ENCODE assay signal across 9 cellular contexts in genomic region chr1:32989160-32989894, GRCh38. TPM values are rescaled to one million over a fixed set of nuclear protein-coding genes. Genes with fewer than 3 reads are reported as not detected.
DNase-seq lines count a peak whose midpoint lies in the region; FAIRE-seq and TF ChIP-seq lines count a peak whose summit lies in the region.
"Had no signal": no experiment of that assay in that cellular context is flagged by ENCODE, and none has a peak within 500 bp of the region (broad histone marks: within the 10 kb centered on the region; RNA-seq: fewer than 3 reads in every experiment).

No MANE protein-coding gene starts in this region.

- TF ChIP-seq CTCF in colonic mucosa (IDR thresholded peaks at IDR 0.05) (no peak), type B pancreatic cell (conservative IDR thresholded peaks at IDR 0.05) (no peak), GM13977 (IDR thresholded peaks at IDR 0.05; ENCODE audit: extremely low read depth, insufficient read depth, missing control alignments) (no peak)

- H3K27ac ChIP-seq in SJSA1 (peak overlapping the region; percentile 31), colonic mucosa (peak overlapping the region; percentile 23)
- H3K27ac ChIP-seq: SK-N-MC had no signal

- H3K4me1 Mint-ChIP-seq in type B pancreatic cell (ENCODE audit: unreplicated experiment) = peaks cover 21% of the 10 kb centered on the region

- peak; percentile 86 for FAIRE-seq in H54 (lab: Jason Lieb, UNC)

- H3K4me3 ChIP-seq in SJSA1 = no peak overlapping the region
- H3K4me3 ChIP-seq in colonic mucosa = no peak overlapping the region
- H3K4me3 ChIP-seq: SK-N-MC had no signal

- no peaks in the 10 kb centered on the region for H3K9me3 Mint-ChIP-seq in type B pancreatic cell

- H3K4me1 ChIP-seq in SJSA1 (replicated peaks) (peaks cover 48% of the 10 kb centered on the region), colonic mucosa (peaks cover 5% of the 10 kb centered on the region)

- no peaks in the 10 kb centered on the region for H3K36me3 Mint-ChIP-seq in type B pancreatic cell

- no peaks in the 10 kb centered on the region for H3K27me3 ChIP-seq in SJSA1 (replicated peaks)
- H3K27me3 ChIP-seq in colonic mucosa = no peaks in the 10 kb centered on the region

- H3K27me3 Mint-ChIP-seq in type B pancreatic cell = no peaks in the 10 kb centered on the region

- TF ChIP-seq POLR2A in H54 (IDR thresholded peaks at IDR 0.05; ENCODE audit: low read depth, low read length) = no peak

- H3K9ac ChIP-seq in colonic mucosa (ENCODE audit: low read depth in 2 of 2, low read length in 2 of 2) = peak overlapping the region in 1 of 2 donors; percentile 8

- intact Hi-C loops in colonic mucosa (cut with DNase I) = no loop called here

- H3K9me3 ChIP-seq in SJSA1 (replicated peaks) = no peaks in the 10 kb centered on the region
- H3K9me3 ChIP-seq in colonic mucosa = no peaks in the 10 kb centered on the region

- no peak overlapping the region for H3K4me3 Mint-ChIP-seq in type B pancreatic cell

- in situ Hi-C loops in GM13977 (cut with MboI; ENCODE audit: low pct_unique_long_range_greater_than_20kb, low sequenced_read_pairs, unreplicated experiment) = no loop called here

- H3K36me3 ChIP-seq in SJSA1 = no peaks in the 10 kb centered on the region
- no peaks in the 10 kb centered on the region for H3K36me3 ChIP-seq in colonic mucosa

- peak overlapping the region; percentile 50 for H3K27ac Mint-ChIP-seq in type B pancreatic cell

- DNase-seq in H54 (ENCODE audit: insufficient read length, low spot score) (no peak), SJSA1 (ENCODE audit: low read depth in 1 of 2, low spot score in 2 of 2) (peak; percentile 74 to 76), colonic mucosa (peak; percentile 56), midbrain (lab: John Stamatoyannopoulos, UW) (peak; percentile 53), type B pancreatic cell (ENCODE audit: extremely low spot score, unreplicated experiment) (no peak), GM13977 (ENCODE audit: low spot score) (no peak), NCI-H2107 treated with DMSO at 0.1 percent for 48 hours (lab: John Stamatoyannopoulos, UW; ENCODE audit: unreplicated experiment) (no peak), NCI-H82 treated with DMSO at 0.1 percent for 48 hours (lab: John Stamatoyannopoulos, UW; ENCODE audit: unreplicated experiment) (no peak)

RNA-seq across cellular contexts. Expression of gene RNF19B, which starts 24.7 kb away (rescaled TPM):
- 8.6 and 9.8 TPM in 2 replicates for total RNA-seq in SJSA1 (2014; rRNA removed; shearing (Covaris generic))
- 100 to 1,000 TPM in 1 of 2 donors, 10 to 100 TPM in 1; 44.4 to 106 TPM for total RNA-seq in colonic mucosa
- 20.1 and 33.8 TPM in 2 replicates for total RNA-seq in type B pancreatic cell (ENCODE audit: low replicate concordance)

RNA-seq across cellular contexts. Expression of gene AK2, which starts 47.4 kb away (rescaled TPM):
- 230 and 391 TPM in 2 replicates for total RNA-seq in SJSA1 (2014; rRNA removed; shearing (Covaris generic))
- 100 to 1,000 TPM; 206 to 243 TPM for total RNA-seq in colonic mucosa
- total RNA-seq in type B pancreatic cell (ENCODE audit: low replicate concordance) = 138 and 140 TPM in 2 replicates

Comparison
In these comparisons a context has a peak if more than half of its experiments do, and no peak if none do; other contexts are left out.
1. DNase-seq: peak in SJSA1 (2 of 2), colonic mucosa (single experiment) and midbrain (single experiment); none in H54 (single experiment), type B pancreatic cell (single experiment), GM13977 (single experiment), NCI-H2107 treated with DMSO at 0.1 percent for 48 hours (single experiment) and NCI-H82 treated with DMSO at 0.1 percent for 48 hours (single experiment).